In the genomic region with DNA sequence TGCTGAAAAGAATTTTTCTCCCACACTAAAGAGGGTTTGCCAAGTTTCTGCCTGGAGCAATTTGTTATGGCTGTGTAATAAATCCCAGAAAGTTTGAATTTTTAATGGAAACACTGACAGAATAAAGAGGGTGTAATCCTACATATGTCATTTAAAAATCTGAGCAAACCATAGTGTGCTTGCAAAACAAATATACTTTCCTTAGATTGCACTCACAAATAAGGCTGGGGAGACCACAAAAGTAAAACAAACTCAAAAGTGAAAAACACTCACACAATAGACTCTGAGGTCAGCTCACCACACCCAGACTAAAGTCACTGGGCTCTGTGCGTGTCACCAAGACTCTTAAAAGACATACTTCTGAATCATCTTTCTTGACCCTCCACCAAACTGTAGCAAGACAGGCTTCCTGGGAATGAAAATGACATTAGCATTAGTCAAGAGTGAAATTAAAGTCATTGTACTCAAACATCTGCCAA, we compare ENCODE assay signal across 8 cellular contexts. TPM values are rescaled to one million over a fixed set of nuclear protein-coding genes. Genes with fewer than 3 reads are reported as not detected.
DNase-seq lines count a peak whose midpoint lies in the region; ATAC-seq and TF ChIP-seq lines count a peak whose summit lies in the region.

No MANE protein-coding gene starts in this region.

- BruUV-seq in IMR-90 (replicated peaks; lab: Mats Ljungman, UMichigan), result no TSS peak

- no peaks in the 10 kb centered on the region for H3K36me3 ChIP-seq in IMR-90 (ENCODE audit: control insufficient read depth, insufficient read depth, low read length)
- H3K36me3 ChIP-seq in neural progenitor cell, result no peaks in the 10 kb centered on the region
- no peaks in the 10 kb centered on the region for H3K36me3 ChIP-seq in left lung

- peak; percentile 98 for DNase-seq in Daoy (ENCODE audit: low read depth)
- peak; percentile 92 for DNase-seq in IMR-90
- peak; percentile 21 for DNase-seq in activated naive CD8-positive, alpha-beta T cell treated with anti-CD3 and anti-CD28 coated beads for 36 hours
- DNase-seq in myocyte (ENCODE audit: low read depth), result peak; percentile 89
- DNase-seq in dorsolateral prefrontal cortex, result no peak
- DNase-seq in iPS-NIHi11 (ENCODE audit: low spot score), result no peak
- DNase-seq in neural progenitor cell (ENCODE audit: low spot score), result no peak
- no peak for DNase-seq in left lung

- H4K5ac ChIP-seq in IMR-90 (ENCODE audit: low read depth, low read length), result no peak overlapping the region

- no peaks in the 10 kb centered on the region for H3K79me2 ChIP-seq in neural progenitor cell (ENCODE audit: low read depth)

- no peak overlapping the region for H2AK5ac ChIP-seq in IMR-90 (ENCODE audit: low read depth, low read length)

- H2BK120ac ChIP-seq in IMR-90 (ENCODE audit: low read depth, low read length), result 0 out of 2 replicates have a peak overlapping the region, but pooled peaks have one; percentile 35

- H3K18ac ChIP-seq in IMR-90 (ENCODE audit: low read depth, low read length), result no peak overlapping the region

- no peak overlapping the region for H3K27ac Mint-ChIP-seq in activated naive CD8-positive, alpha-beta T cell treated with anti-CD3 and anti-CD28 coated beads for 36 hours
- H3K27ac Mint-ChIP-seq in neural progenitor cell, result no peak overlapping the region

- no CpG with 5 or more reads among the region's 1 CpG for WGBS in IMR-90 (ENCODE audit: extremely low coverage in 2 of 2, insufficient read length in 1 of 2), 2 experiments

- H3K4me2 ChIP-seq in IMR-90 (ENCODE audit: low read depth, low read length), result no peak overlapping the region
- H3K4me2 ChIP-seq in neural progenitor cell, result no peak overlapping the region

- H3K9me3 Mint-ChIP-seq in activated naive CD8-positive, alpha-beta T cell treated with anti-CD3 and anti-CD28 coated beads for 36 hours, result no peaks in the 10 kb centered on the region
- H3K9me3 Mint-ChIP-seq in neural progenitor cell, result no peaks in the 10 kb centered on the region

- CTCF ChIA-PET in IMR-90 (lab: Yijun Ruan, JAX), result no interaction called here

- TF ChIP-seq POLR2A in IMR-90 (IDR thresholded peaks at IDR 0.05; ENCODE audit: low read depth, low read length), result no peak

- H3F3A ChIP-seq in neural progenitor cell (ENCODE audit: low read depth), result peaks cover 17% of the 10 kb centered on the region

- H3K4me3 Mint-ChIP-seq in activated naive CD8-positive, alpha-beta T cell treated with anti-CD3 and anti-CD28 coated beads for 36 hours, result no peak overlapping the region
- no peak overlapping the region for H3K4me3 Mint-ChIP-seq in neural progenitor cell

- 0 out of 2 replicates have a peak overlapping the region, but pooled peaks have one; percentile 11 for H2BK20ac ChIP-seq in IMR-90 (ENCODE audit: low read depth, low read length)

- H3K4me1 Mint-ChIP-seq in activated naive CD8-positive, alpha-beta T cell treated with anti-CD3 and anti-CD28 coated beads for 36 hours, result peaks cover 72% of the 10 kb centered on the region
- peaks cover 13% of the 10 kb centered on the region for H3K4me1 Mint-ChIP-seq in neural progenitor cell

- ATAC-seq in IMR-90 (ENCODE audit: low read depth) (no peak), left lung (no peak)

- H3K4me3 ChIP-seq in IMR-90 (ENCODE audit: insufficient read depth, low read depth, low read length), result no peak overlapping the region
- peak overlapping the region in 2 of 59 donors; percentile 5 to 89 for H3K4me3 ChIP-seq in dorsolateral prefrontal cortex
- no peak overlapping the region for H3K4me3 ChIP-seq in neural progenitor cell
- no peak overlapping the region for H3K4me3 ChIP-seq in left lung

- H3K36me3 Mint-ChIP-seq in activated naive CD8-positive, alpha-beta T cell treated with anti-CD3 and anti-CD28 coated beads for 36 hours, result peaks cover 2% of the 10 kb centered on the region
- no peaks in the 10 kb centered on the region for H3K36me3 Mint-ChIP-seq in neural progenitor cell

- no peak overlapping the region for H2AFZ ChIP-seq in IMR-90 (replicated peaks; ENCODE audit: low read length, poor library complexity)
- no peak overlapping the region for H2AFZ ChIP-seq in neural progenitor cell (replicated peaks)

- TF ChIP-seq CTCF in IMR-90 (conservative IDR thresholded peaks at IDR 0.05; ENCODE audit: low read depth, low read length), result no peak
- TF ChIP-seq CTCF in dorsolateral prefrontal cortex (IDR thresholded peaks at IDR 0.05 in 54 of 56, conservative IDR thresholded peaks at IDR 0.05 in 2 of 56; ENCODE audit: low read depth in 1 of 56, partially characterized antibody in 56 of 56), result no peak
- no peak for TF ChIP-seq CTCF in neural progenitor cell (IDR thresholded peaks at IDR 0.05)
- TF ChIP-seq CTCF in left lung (IDR thresholded peaks at IDR 0.05), result no peak

- H3K27me3 ChIP-seq in IMR-90 (ENCODE audit: control insufficient read depth, insufficient read depth, low read length) (no peaks in the 10 kb centered on the region), dorsolateral prefrontal cortex (no peaks in the 10 kb centered on the region), neural progenitor cell (peaks cover 26% of the 10 kb centered on the region), left lung (no peaks in the 10 kb centered on the region)

- peaks cover 12% of the 10 kb centered on the region for H3K9me1 ChIP-seq in IMR-90 (ENCODE audit: insufficient read depth, low read length)

- TF ChIP-seq RAD21 in IMR-90 (IDR thresholded peaks at IDR 0.05; ENCODE audit: low read length), result no peak

- dilution Hi-C loops in IMR-90 (cut with HindIII; ENCODE audit: low sequenced_read_pairs, unreplicated experiment), result no loop called here

- H3K27me3 Mint-ChIP-seq in activated naive CD8-positive, alpha-beta T cell treated with anti-CD3 and anti-CD28 coated beads for 36 hours, result no peaks in the 10 kb centered on the region
- H3K27me3 Mint-ChIP-seq in neural progenitor cell (ENCODE audit: insufficient read depth, low read depth), result peaks cover 10% of the 10 kb centered on the region

- no peak overlapping the region for H3K56ac ChIP-seq in IMR-90 (ENCODE audit: extremely low read depth, insufficient read depth, low read length)

- H2BK5ac ChIP-seq in IMR-90 (ENCODE audit: low read depth, low read length, poor library complexity, severe bottlenecking), result peak overlapping the region; percentile 25

- no peak overlapping the region for H3K14ac ChIP-seq in IMR-90 (replicated peaks; ENCODE audit: low read depth, low read length)

- H2BK15ac ChIP-seq in IMR-90 (ENCODE audit: low read depth, low read length), result no peak overlapping the region

- H3K9ac ChIP-seq in IMR-90 (ENCODE audit: low read depth, low read length), result no peak overlapping the region
- no peak overlapping the region for H3K9ac ChIP-seq in neural progenitor cell

- in situ Hi-C loops in IMR-90 (cut with MboI; ENCODE audit: low sequenced_read_pairs), result loop anchor here (5.0 to 10.0 kb wide), 2 partner anchors 321 to 361 kb away; no protein-coding TSS in a partner anchor

- H4K91ac ChIP-seq in IMR-90 (ENCODE audit: insufficient read depth, low read depth, low read length), result no peak overlapping the region

- intact Hi-C loops in IMR-90 (cut with micrococcal nuclease), result loop anchor here (5.0 kb wide), 1 partner anchor 181 kb away; no protein-coding TSS in a partner anchor
- intact Hi-C loops in dorsolateral prefrontal cortex (cut with DNase I), result loop anchor here (5.0 kb wide), 2 partner anchors 201 to 326 kb away; no protein-coding TSS in a partner anchor
- intact Hi-C loops in left lung (cut with DNase I), result loop anchor here (10.0 kb wide), 2 partner anchors 319 to 431 kb away; no protein-coding TSS in a partner anchor

- no peak overlapping the region for H2AK9ac ChIP-seq in IMR-90 (replicated peaks; ENCODE audit: low read depth, low read length, poor library complexity)

- H3K4ac ChIP-seq in IMR-90 (ENCODE audit: low read depth, low read length), result peak overlapping the region; percentile 15; the same call in 1 of the 2 replicates

- POLR2A ChIA-PET in IMR-90 (lab: Charles Lee; ENCODE audit: unreplicated experiment), result no interaction called here

- 0 out of 4 replicates have a peak, but pooled peaks cover 0 to 8% of the 10 kb centered on the region in 2 experiments for H3K79me1 ChIP-seq in IMR-90 (ENCODE audit: low read depth in 1 of 2, low read length in 2 of 2)

- no peak overlapping the region; a peak in 1 of 4 replicates for H4K8ac ChIP-seq in IMR-90 (ENCODE audit: low read depth in 2 of 2, low read length in 2 of 2)

- H3K27ac ChIP-seq in IMR-90 (ENCODE audit: insufficient read depth, low read length) (no peak overlapping the region; the same call in 1 of the 2 replicates), dorsolateral prefrontal cortex (peak overlapping the region in 2 of 59 donors; percentile 4 to 6), neural progenitor cell (no peak overlapping the region), left lung (peak overlapping the region in 1 of 2 donors; percentile 16)

- no peaks in the 10 kb centered on the region for H3K9me3 ChIP-seq in IMR-90 (ENCODE audit: control insufficient read depth, insufficient read depth, low read length)
- H3K9me3 ChIP-seq in neural progenitor cell (ENCODE audit: low read depth), result no peaks in the 10 kb centered on the region
- H3K9me3 ChIP-seq in left lung, result no peaks in the 10 kb centered on the region

- no peaks in the 10 kb centered on the region; the same call in 1 of the 2 replicates for H4K20me1 ChIP-seq in IMR-90 (ENCODE audit: insufficient read depth, low read length)
- H4K20me1 ChIP-seq in neural progenitor cell (ENCODE audit: low read depth), result peaks cover 9% of the 10 kb centered on the region

- no peak overlapping the region for H3K23ac ChIP-seq in IMR-90 (ENCODE audit: low read depth, low read length)

- H3K4me1 ChIP-seq in IMR-90 (ENCODE audit: control insufficient read depth, insufficient read depth, low read length) (peaks cover 24% of the 10 kb centered on the region), neural progenitor cell (peaks cover 6% of the 10 kb centered on the region), left lung (peaks cover 27 to 85% of the 10 kb centered on the region in 2 donors)

TF ChIP-seq in IMR-90, 13 proteins besides CTCF, POLR2A, EP300 and RAD21:
- peak; percentile 44; the same call in 1 of the 2 replicates for TF ChIP-seq FOS (IDR thresholded peaks at IDR 0.05; ENCODE audit: low read depth, low read length)
- TF ChIP-seq NFE2L2 (IDR thresholded peaks at IDR 0.05; ENCODE audit: low read depth, low read length), result no peak

RNA-seq across cellular contexts. Expression of gene ATXN1, which starts 4.8 kb away (rescaled TPM):
- 29.9 and 33.8 TPM in 2 replicates for total RNA-seq in Daoy (2014; rRNA removed; shearing (Covaris generic))
- total RNA-seq in IMR-90 (2012; rRNA removed) (11.1 and 13.9 TPM in 2 replicates), myocyte (60.0 and 83.3 TPM in 2 replicates), dorsolateral prefrontal cortex (100 to 1,000 TPM; 131 to 255 (median 189) TPM), neural progenitor cell (ENCODE audit: low replicate concordance) (2.8 and 3.6 TPM in 2 replicates), left lung (10 to 100 TPM; 52.5 to 67.4 TPM)
- polyA plus RNA-seq in IMR-90 (2012; rRNA removed), result 7.3 and 9.7 TPM in 2 replicates
- polyA plus RNA-seq in IMR-90 (2012; cell fraction: cytosol; rRNA removed), result 3.4 and 8.9 TPM in 2 replicates
- polyA plus RNA-seq in IMR-90 (2012; cell fraction: nucleus; rRNA removed; ENCODE audit: low replicate concordance), result 20.5 and 29.3 TPM in 2 replicates
- 10 to 100 TPM; 27.8 to 32.8 TPM for total RNA-seq in activated naive CD8-positive, alpha-beta T cell treated with anti-CD3 and anti-CD28 coated beads for 36 hours
- 19.2 TPM for polyA plus RNA-seq in myocyte (2012)

Comparison
In these comparisons a context has a peak if more than half of its experiments do, and no peak if none do; other contexts are left out.
1. DNase-seq: peak in Daoy (single experiment), IMR-90 (single experiment), activated naive CD8-positive, alpha-beta T cell treated with anti-CD3 and anti-CD28 coated beads for 36 hours (single experiment) and myocyte (single experiment); none in dorsolateral prefrontal cortex (0 of 10), iPS-NIHi11 (single experiment), neural progenitor cell (single experiment) and left lung (0 of 2).